Comparison of ENCODE assay signal across 8 cellular contexts in the genomic region with DNA sequence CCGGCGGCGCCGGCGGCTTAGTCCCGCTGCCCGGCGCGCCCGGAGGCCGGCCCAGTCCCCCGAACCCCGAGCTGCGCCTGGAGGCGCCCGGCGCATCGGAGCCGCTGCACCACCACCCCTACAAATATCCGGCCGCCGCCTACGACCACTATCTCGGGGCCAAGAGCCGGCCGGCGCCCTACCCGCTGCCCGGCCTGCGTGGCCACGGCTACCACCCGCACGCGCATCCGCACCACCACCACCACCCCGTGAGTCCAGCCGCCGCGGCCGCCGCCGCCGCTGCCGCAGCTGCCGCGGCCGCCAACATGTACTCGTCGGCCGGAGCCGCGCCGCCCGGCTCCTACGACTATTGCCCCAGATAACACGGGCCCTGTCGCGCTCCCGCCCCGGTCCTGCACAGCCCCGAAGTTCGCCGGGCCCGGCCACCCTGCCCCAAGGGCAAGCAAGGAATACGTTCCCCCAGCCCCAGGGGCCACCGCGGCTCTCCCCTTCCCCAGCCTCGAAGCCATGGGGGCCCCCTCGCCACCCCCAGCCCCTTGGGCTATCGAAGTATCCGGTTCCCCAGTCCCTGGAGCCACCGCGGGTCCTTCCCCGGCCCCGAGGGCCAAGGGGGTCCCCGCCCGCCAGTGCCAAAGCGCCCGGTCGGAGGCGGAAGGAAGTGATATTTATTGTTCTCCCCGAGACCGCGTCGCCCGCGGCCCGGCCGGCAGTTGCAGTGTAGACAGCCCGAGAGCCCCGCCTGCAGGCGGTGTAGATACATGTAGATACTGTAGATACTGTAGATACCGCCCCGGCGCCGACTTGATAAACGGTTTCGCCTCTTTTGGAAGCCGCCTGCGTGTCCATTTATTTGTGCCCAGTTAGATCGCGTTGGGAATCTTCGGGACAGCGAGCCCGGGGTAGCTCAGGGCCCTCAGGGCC. TPM values are rescaled to one million over a fixed set of nuclear protein-coding genes. Genes with fewer than 3 reads are reported as not detected.
A peak's percentile ranks its signal among the peaks of the same experiment; 100 is the strongest.
DNase-seq lines count a peak whose midpoint lies in the region; ATAC-seq and TF ChIP-seq lines count a peak whose summit lies in the region.

No MANE protein-coding gene starts in this region.

- H3K4me1 Mint-ChIP-seq in mesothelial cell of epicardium = peaks cover 6% of the 10 kb centered on the region

- H3K27me3 ChIP-seq in neural cell (ENCODE audit: insufficient read depth, low read depth, low read length) (peaks cover 96% of the 10 kb centered on the region), aorta (ENCODE audit: control insufficient read depth in 1 of 2, insufficient read depth in 2 of 2, low read length in 1 of 2) (no peaks in the 10 kb centered on the region)

- peaks cover 92% of the 10 kb centered on the region for H3K27me3 Mint-ChIP-seq in mesothelial cell of epicardium (ENCODE audit: low read depth)

- TF ChIP-seq CTCF in GM12873 (IDR thresholded peaks at IDR 0.05; ENCODE audit: insufficient read depth, low read depth, low read length, missing control alignments) (peak; percentile 38), coronary artery (IDR thresholded peaks at IDR 0.05) (no peak), neural cell (IDR thresholded peaks at IDR 0.05; ENCODE audit: poor library complexity, severe bottlenecking) (peak; percentile 24), mesothelial cell of epicardium (IDR thresholded peaks at IDR 0.05; ENCODE audit: unreplicated experiment) (no peak)

- DNase-seq in T-helper 9 cell (peak; percentile 22), coronary artery (ENCODE audit: low spot score) (no peak), aorta (peak in 1 of 2 donors; percentile 84), mesothelial cell of epicardium (ENCODE audit: low spot score in 2 of 2, unreplicated experiment in 2 of 2) (no peak), NK-92 (lab: John Stamatoyannopoulos, UW; ENCODE audit: unreplicated experiment) (no peak)

- H3K36me3 ChIP-seq in neural cell (ENCODE audit: insufficient read depth, low read length) (no peaks in the 10 kb centered on the region), aorta (ENCODE audit: control insufficient read depth in 1 of 2, insufficient read depth in 2 of 2, low read length in 1 of 2) (no peaks in the 10 kb centered on the region)

- intact Hi-C loops in aorta (cut with DNase I) = no loop called here

- no peak for TF ChIP-seq RAD21 in neural cell (conservative IDR thresholded peaks at IDR 0.05)

- H3K9me3 Mint-ChIP-seq in mesothelial cell of epicardium = no peaks in the 10 kb centered on the region

- no peaks in the 10 kb centered on the region for H3K4me1 ChIP-seq in aorta (ENCODE audit: control insufficient read depth in 1 of 2, insufficient read depth in 2 of 2, low read length in 2 of 2)

- no peak overlapping the region for H3K4me3 Mint-ChIP-seq in mesothelial cell of epicardium

- no peak for TF ChIP-seq EP300 in neural cell (conservative IDR thresholded peaks at IDR 0.05; ENCODE audit: poor library complexity, severe bottlenecking)

- H4K20me1 ChIP-seq in neural cell (ENCODE audit: insufficient read depth) = no peaks in the 10 kb centered on the region

- peak overlapping the region; percentile 66 for H3K4me3 ChIP-seq in coronary artery
- H3K4me3 ChIP-seq in neural cell (ENCODE audit: low read length) = no peak overlapping the region
- no peak overlapping the region for H3K4me3 ChIP-seq in aorta (ENCODE audit: low read length in 2 of 2)

- WGBS in aorta, 2 donors = 25 to 41% methylated on average over 63 to 105 of the region's 105 CpGs

- peak overlapping the region in 1 of 2 donors; percentile 42 for H3K27ac ChIP-seq in coronary artery
- no peak overlapping the region for H3K27ac ChIP-seq in neural cell (ENCODE audit: low read length)
- H3K27ac ChIP-seq in aorta (ENCODE audit: low read depth in 1 of 2, low read length in 2 of 2) = no peak overlapping the region

- H2AFZ ChIP-seq in neural cell (ENCODE audit: low read depth, low read length) = no peak overlapping the region

- H3K9ac ChIP-seq in neural cell (ENCODE audit: low read length) = no peak overlapping the region

- H3K9me2 ChIP-seq in neural cell (ENCODE audit: insufficient read depth, low read length) = no peaks in the 10 kb centered on the region

- H3K79me2 ChIP-seq in neural cell (replicated peaks; ENCODE audit: insufficient read depth, low read length) = no peaks in the 10 kb centered on the region

- H3K27ac Mint-ChIP-seq in mesothelial cell of epicardium = no peak overlapping the region

- no peaks in the 10 kb centered on the region for H3K36me3 Mint-ChIP-seq in mesothelial cell of epicardium

- no peak overlapping the region for H3K4me2 ChIP-seq in neural cell (ENCODE audit: low read length)

- peak; percentile 28 for ATAC-seq in aorta (ENCODE audit: low FRiP score)
- no peak for ATAC-seq in HG02840 (IDR thresholded peaks at IDR 0.05; ENCODE audit: low FRiP score, unreplicated experiment)

- no peaks in the 10 kb centered on the region for H3F3A ChIP-seq in neural cell (ENCODE audit: insufficient read depth, low read length, poor library complexity, severe bottlenecking)

- H3K9me3 ChIP-seq in neural cell (ENCODE audit: low read length) (no peaks in the 10 kb centered on the region), aorta (ENCODE audit: control insufficient read depth, low read length) (no peaks in the 10 kb centered on the region)

TF ChIP-seq in neural cell, 6 proteins besides CTCF, POLR2A, EP300 and RAD21:
- TF ChIP-seq MXI1 (conservative IDR thresholded peaks at IDR 0.05; ENCODE audit: poor library complexity, severe bottlenecking) = no peak
- peak; percentile 74 for TF ChIP-seq EZH2 (IDR thresholded peaks at IDR 0.05; ENCODE audit: borderline replicate concordance, insufficient read depth, low read length, poor library complexity, severe bottlenecking)

RNA-seq across cellular contexts. Expression of a gene that starts 6.2 kb away (rescaled TPM):
- polyA plus RNA-seq in neural cell (not detected in 2 replicates), aorta (1 to 10 TPM; 1.1 to 7.8 TPM)
- polyA minus RNA-seq in neural cell = not detected in 2 replicates
- total RNA-seq in aorta (1 to 10 TPM; 2.3 to 5.6 TPM), mesothelial cell of epicardium (0.34 to 0.45 TPM in 2 of 3 replicates, not detected in the other)

RNA-seq across cellular contexts. Expression of a gene that starts 43.4 kb away (rescaled TPM):
- polyA plus RNA-seq in neural cell = 40.7 and 42.0 TPM in 2 replicates
- polyA minus RNA-seq in neural cell = 19.1 and 26.8 TPM in 2 replicates
- 1 to 10 TPM in 1 of 2 donors, not detected in 1; 3.6 TPM for total RNA-seq in aorta
- polyA plus RNA-seq in aorta = 10 to 100 TPM in 1 of 2 donors, 1 to 10 TPM in 1; 8.1 to 29.7 TPM
- 1.4 to 5.7 TPM (median 4.4 TPM) in 3 replicates for total RNA-seq in mesothelial cell of epicardium

RNA-seq across cellular contexts. Expression of a gene that starts 52.5 kb away (rescaled TPM):
- polyA plus RNA-seq in neural cell (166 and 170 TPM in 2 replicates), aorta (10 to 100 TPM; 26.9 to 63.3 TPM)
- polyA minus RNA-seq in neural cell = 117 and 143 TPM in 2 replicates
- total RNA-seq in aorta (10 to 100 TPM; 32.5 to 41.5 TPM), mesothelial cell of epicardium (32.2 to 42.1 TPM (median 36.2 TPM) in 3 replicates)

Comparison
In these comparisons a context has a peak if more than half of its experiments do, and no peak if none do; other contexts are left out.
1. CTCF ChIP-seq: peak in GM12873 (single experiment) and neural cell (single experiment); none in coronary artery (single experiment) and mesothelial cell of epicardium (single experiment).